Comparison of ENCODE assay signal across 1 cellular context in the genomic region with DNA sequence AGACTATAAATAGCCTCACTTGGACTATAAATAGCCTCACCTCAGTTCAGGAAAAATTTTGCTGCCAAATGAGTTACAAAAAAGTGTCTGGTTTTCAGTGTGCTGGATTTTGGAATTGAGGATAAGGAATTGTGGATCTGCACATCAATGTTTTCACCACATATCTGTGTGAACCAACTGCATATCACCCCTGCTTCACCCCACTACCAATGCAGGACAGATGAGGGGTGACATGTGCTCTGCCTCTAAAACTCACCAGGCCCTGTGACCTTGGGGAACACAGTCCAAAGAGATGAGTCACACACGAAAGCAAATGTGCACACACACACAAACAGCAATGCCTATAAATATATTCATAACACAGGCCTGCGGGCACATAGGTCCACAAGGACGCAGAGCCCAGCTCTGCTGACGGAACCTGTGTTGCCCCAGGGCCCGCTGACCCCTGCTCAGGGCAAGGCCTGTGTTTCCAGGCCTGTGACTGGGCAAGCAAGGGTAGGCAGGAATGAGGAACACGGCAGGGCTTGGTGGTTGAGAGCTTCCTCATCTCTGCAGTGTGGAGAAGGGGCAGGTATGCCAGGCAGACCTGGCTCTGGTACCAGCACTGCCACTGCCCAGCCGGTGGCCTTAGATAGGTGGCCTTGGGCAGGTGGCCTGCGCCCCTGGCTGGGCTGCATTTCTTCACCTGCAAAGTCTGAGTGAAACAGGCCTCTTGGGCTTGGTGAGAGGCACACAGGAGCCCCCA.
A peak's percentile ranks its signal among the peaks of the same experiment; 100 is the strongest.
TF ChIP-seq lines count a peak whose summit lies in the region.

No MANE protein-coding gene starts in this region.

TF ChIP-seq in HepG2, 621 proteins besides CTCF, POLR2A, EP300 and RAD21 (continued from another document):
- TF ChIP-seq, protein P1, sequence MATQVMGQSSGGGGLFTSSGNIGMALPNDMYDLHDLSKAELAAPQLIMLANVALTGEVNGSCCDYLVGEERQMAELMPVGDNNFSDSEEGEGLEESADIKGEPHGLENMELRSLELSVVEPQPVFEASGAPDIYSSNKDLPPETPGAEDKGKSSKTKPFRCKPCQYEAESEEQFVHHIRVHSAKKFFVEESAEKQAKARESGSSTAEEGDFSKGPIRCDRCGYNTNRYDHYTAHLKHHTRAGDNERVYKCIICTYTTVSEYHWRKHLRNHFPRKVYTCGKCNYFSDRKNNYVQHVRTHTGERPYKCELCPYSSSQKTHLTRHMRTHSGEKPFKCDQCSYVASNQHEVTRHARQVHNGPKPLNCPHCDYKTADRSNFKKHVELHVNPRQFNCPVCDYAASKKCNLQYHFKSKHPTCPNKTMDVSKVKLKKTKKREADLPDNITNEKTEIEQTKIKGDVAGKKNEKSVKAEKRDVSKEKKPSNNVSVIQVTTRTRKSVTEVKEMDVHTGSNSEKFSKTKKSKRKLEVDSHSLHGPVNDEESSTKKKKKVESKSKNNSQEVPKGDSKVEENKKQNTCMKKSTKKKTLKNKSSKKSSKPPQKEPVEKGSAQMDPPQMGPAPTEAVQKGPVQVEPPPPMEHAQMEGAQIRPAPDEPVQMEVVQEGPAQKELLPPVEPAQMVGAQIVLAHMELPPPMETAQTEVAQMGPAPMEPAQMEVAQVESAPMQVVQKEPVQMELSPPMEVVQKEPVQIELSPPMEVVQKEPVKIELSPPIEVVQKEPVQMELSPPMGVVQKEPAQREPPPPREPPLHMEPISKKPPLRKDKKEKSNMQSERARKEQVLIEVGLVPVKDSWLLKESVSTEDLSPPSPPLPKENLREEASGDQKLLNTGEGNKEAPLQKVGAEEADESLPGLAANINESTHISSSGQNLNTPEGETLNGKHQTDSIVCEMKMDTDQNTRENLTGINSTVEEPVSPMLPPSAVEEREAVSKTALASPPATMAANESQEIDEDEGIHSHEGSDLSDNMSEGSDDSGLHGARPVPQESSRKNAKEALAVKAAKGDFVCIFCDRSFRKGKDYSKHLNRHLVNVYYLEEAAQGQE (IDR thresholded peaks at IDR 0.05; ENCODE audit: borderline replicate concordance in 1 of 2, low read depth in 1 of 2, low read length in 2 of 2) = 0 out of 4 replicates have a peak, but pooled peaks of 1 of the 2 experiments have one; percentile 19
- no peak for TF ChIP-seq ZSCAN12 (CRISPR knock-in tag; IDR thresholded peaks at IDR 0.05)
- no peak; the same call in 1 of the 2 replicates for TF ChIP-seq DRAP1 (CRISPR knock-in tag; IDR thresholded peaks at IDR 0.05)
- TF ChIP-seq MXD1 (CRISPR knock-in tag; IDR thresholded peaks at IDR 0.05) = no peak
- TF ChIP-seq SOX13 (IDR thresholded peaks at IDR 0.05) = no peak
- no peak; a peak in 1 of 4 replicates for TF ChIP-seq SOX13 (CRISPR knock-in tag; conservative IDR thresholded peaks at IDR 0.05 in 1 of 2, IDR thresholded peaks at IDR 0.05 in 1 of 2)
- TF ChIP-seq KAT2B (IDR thresholded peaks at IDR 0.05; ENCODE audit: borderline replicate concordance, low read depth, low read length) = no peak
- TF ChIP-seq ZNF414 (CRISPR knock-in tag; IDR thresholded peaks at IDR 0.05) = peak; percentile 79
- TF ChIP-seq ZNF792 (CRISPR knock-in tag; IDR thresholded peaks at IDR 0.05) = no peak
- no peak for TF ChIP-seq ETV6 (CRISPR knock-in tag; conservative IDR thresholded peaks at IDR 0.05)
- no peak for TF ChIP-seq ZNF496 (CRISPR knock-in tag; IDR thresholded peaks at IDR 0.05; ENCODE audit: insufficient replicate concordance)
- TF ChIP-seq GZF1 (CRISPR knock-in tag; IDR thresholded peaks at IDR 0.05) = no peak
- no peak for TF ChIP-seq ZNF530 (CRISPR knock-in tag; IDR thresholded peaks at IDR 0.05; ENCODE audit: low read depth)
- no peak for TF ChIP-seq ZNF234 (CRISPR knock-in tag; conservative IDR thresholded peaks at IDR 0.05)
- TF ChIP-seq SMARCC2 (IDR thresholded peaks at IDR 0.05) = no peak
TF ChIP-seq in HepG2: peak in this region for 166.
